ENCODE assay signal across 8 cellular contexts in the genomic region with DNA sequence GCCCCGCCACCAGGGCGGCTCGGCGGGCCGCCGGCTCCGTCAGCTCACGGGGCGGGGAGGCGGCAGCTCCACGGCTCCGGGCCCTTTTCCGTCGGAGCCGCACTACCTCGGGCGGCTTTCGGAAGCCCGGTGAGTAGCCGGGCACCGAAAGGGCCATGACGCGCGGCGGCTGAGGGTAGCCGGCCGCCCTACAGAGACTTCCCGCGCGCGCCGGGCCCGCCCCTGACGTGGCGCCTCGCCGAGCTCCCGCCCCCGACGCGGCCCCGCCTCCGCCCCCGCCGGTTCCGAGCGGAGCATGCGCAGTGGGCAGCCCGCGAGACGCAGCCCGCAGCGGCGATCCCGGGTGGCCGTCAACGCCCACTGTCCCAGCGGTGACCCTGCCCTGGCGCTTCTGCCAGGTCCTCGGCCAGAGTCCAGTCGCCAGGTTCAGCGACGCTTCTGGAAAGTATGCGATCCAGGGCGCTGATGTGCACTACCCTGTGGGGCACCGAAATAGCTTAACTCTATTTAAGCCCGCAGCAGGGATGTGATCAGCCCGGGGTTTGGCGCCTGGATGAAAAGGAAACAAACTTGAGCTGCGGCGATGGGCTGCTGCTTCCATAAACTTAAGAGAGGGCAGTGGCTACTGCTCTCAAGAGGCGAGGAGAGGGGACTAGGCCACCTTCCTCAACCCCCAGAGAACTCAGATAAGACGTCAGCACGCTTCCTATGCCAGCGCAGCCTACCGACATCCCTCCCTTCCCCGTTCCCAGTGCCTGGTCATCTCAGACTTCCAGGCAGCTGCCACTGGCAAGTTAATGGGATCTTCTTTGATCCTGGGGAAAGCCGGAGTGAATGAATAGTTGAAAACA. TPM values are rescaled to one million over a fixed set of nuclear protein-coding genes. Genes with fewer than 3 reads are reported as not detected.
DNase-seq lines count a peak whose midpoint lies in the region; ATAC-seq, FAIRE-seq and TF ChIP-seq lines count a peak whose summit lies in the region.

A gene with protein sequence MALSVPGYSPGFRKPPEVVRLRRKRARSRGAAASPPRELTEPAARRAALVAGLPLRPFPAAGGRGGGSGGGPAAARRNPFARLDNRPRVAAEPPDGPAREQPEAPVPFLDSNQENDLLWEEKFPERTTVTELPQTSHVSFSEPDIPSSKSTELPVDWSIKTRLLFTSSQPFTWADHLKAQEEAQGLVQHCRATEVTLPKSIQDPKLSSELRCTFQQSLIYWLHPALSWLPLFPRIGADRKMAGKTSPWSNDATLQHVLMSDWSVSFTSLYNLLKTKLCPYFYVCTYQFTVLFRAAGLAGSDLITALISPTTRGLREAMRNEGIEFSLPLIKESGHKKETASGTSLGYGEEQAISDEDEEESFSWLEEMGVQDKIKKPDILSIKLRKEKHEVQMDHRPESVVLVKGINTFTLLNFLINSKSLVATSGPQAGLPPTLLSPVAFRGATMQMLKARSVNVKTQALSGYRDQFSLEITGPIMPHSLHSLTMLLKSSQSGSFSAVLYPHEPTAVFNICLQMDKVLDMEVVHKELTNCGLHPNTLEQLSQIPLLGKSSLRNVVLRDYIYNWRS (minus strand): TSS at position 200 of the 851 bp plus-strand sequence. CDS start 43 bp downstream, at position 157.

- H4K91ac ChIP-seq in H1 (replicated peaks; ENCODE audit: insufficient read length, low read length) (no peak within 1 kb of the TSS), mesenchymal stem cell (ENCODE audit: low read length) (peak within 1 kb of the TSS; percentile 61)

- H3K4me3 ChIP-seq in H1 (ENCODE audit: extremely low read depth in 1 of 4, insufficient read depth in 2 of 4, low read depth in 3 of 4, low read length in 4 of 4) (peak within 1 kb of the TSS; percentile 66 to 90 (median 88)), mesenchymal stem cell (ENCODE audit: insufficient read depth in 1 of 2, low read depth in 1 of 2, low read length in 2 of 2) (peak within 1 kb of the TSS; percentile 92)

- DNase-seq in COR-L47 (lab: John Stamatoyannopoulos, UW) (peak; percentile 81), HS-5 (ENCODE audit: low read depth) (peak; percentile 56), NOMO-1 (lab: John Stamatoyannopoulos, UW; ENCODE audit: unreplicated experiment in 2 of 2) (peak; percentile 78 to 81), H1 (ENCODE audit: low read depth in 1 of 2, low spot score in 2 of 2) (peak in 1 of 2 experiments; percentile 98), mesenchymal stem cell (peak; percentile 82)
- peak; percentile 68 to 81 (median 81) for DNase-seq in activated CD8-positive, alpha-beta memory T cell treated with anti-CD3 and anti-CD28 coated beads for 48 hours (ENCODE audit: low read depth in 2 of 3, low spot score in 2 of 3)
- peak; percentile 82 for DNase-seq in stimulated activated CD8-positive, alpha-beta memory T cell treated with anti-CD3 and anti-CD28 coated beads, Interleukin-12 subunit alpha, Interleukin-12 subunit beta, amount 100 ng/mL, for 4 hours (ENCODE audit: low read depth)

- H3K9ac ChIP-seq in H1 (replicated peaks in 1 of 4; ENCODE audit: extremely low read depth in 1 of 4, low read depth in 3 of 4, low read length in 3 of 4) (peak within 1 kb of the TSS; percentile 71 to 95 (median 78)), mesenchymal stem cell (ENCODE audit: low read length) (peak within 1 kb of the TSS; percentile 92)

- peak; percentile 86 for ATAC-seq in GM19468 (IDR thresholded peaks at IDR 0.05; ENCODE audit: extremely low read depth, unreplicated experiment)

- H3K36me3 ChIP-seq in H1 (ENCODE audit: control insufficient read depth in 2 of 4, insufficient read depth in 4 of 4, low read length in 3 of 4) (peaks cover 0 to 16% (median 1%) of the 10 kb centered on the region in 4 experiments; a peak in 3 of 8 replicates), mesenchymal stem cell (ENCODE audit: control insufficient read depth in 1 of 2, insufficient read depth in 2 of 2, low read depth in 1 of 2, low read length in 2 of 2) (peaks cover 0 to 31% of the 10 kb centered on the region in 2 experiments)

- no peak within 1 kb of the TSS for H3K23ac ChIP-seq in H1 (ENCODE audit: insufficient read length)
- H3K23ac ChIP-seq in mesenchymal stem cell (ENCODE audit: low read length in 2 of 2), result peak within 1 kb of the TSS; percentile 89 to 96

- no peaks in the 10 kb centered on the region for H3K79me1 ChIP-seq in H1 (ENCODE audit: low read depth, low read length)
- H3K79me1 ChIP-seq in mesenchymal stem cell (replicated peaks; ENCODE audit: low read length, poor library complexity, severe bottlenecking), result peaks cover 15% of the 10 kb centered on the region

- TF ChIP-seq EP300 in H1 (IDR thresholded peaks at IDR 0.05; ENCODE audit: borderline replicate concordance in 1 of 2, low read depth in 2 of 2, low read length in 2 of 2), result no peak

- H2BK120ac ChIP-seq in H1 (replicated peaks; ENCODE audit: low read depth, low read length), result no peak within 1 kb of the TSS
- H2BK120ac ChIP-seq in mesenchymal stem cell (ENCODE audit: low read depth, low read length), result peak within 1 kb of the TSS; percentile 73

- H3K9me3 ChIP-seq in H1 (ENCODE audit: insufficient read depth in 2 of 2, low read depth in 1 of 2, low read length in 1 of 2), result no peaks in the 10 kb centered on the region
- no peaks in the 10 kb centered on the region for H3K9me3 ChIP-seq in mesenchymal stem cell (ENCODE audit: control insufficient read depth, low read length)

- H4K5ac ChIP-seq in H1 (ENCODE audit: insufficient read length, low read depth, low read length), result peak within 1 kb of the TSS; percentile 71

- H4K20me1 ChIP-seq in H1 (replicated peaks in 1 of 2; ENCODE audit: control insufficient read depth in 1 of 2, insufficient read depth in 2 of 2, low read length in 2 of 2), result no peaks in the 10 kb centered on the region

- H3K27ac ChIP-seq in H1 (ENCODE audit: low read depth, low read length) (peak within 1 kb of the TSS; percentile 72; the same call in 1 of the 2 replicates), mesenchymal stem cell (ENCODE audit: low read length, poor library complexity, severe bottlenecking) (peak within 1 kb of the TSS; percentile 68)

- H3K18ac ChIP-seq in H1 (ENCODE audit: extremely low read depth, low read length), result peak within 1 kb of the TSS; percentile 52
- H3K18ac ChIP-seq in mesenchymal stem cell (ENCODE audit: low read depth in 1 of 2, low read length in 2 of 2), result peak within 1 kb of the TSS; percentile 80 to 86

- no peak for TF ChIP-seq RAD21 in H1 (IDR thresholded peaks at IDR 0.05 in 1 of 2, conservative IDR thresholded peaks at IDR 0.05 in 1 of 2; ENCODE audit: low read depth in 2 of 2, low read length in 2 of 2)

- H2AK5ac ChIP-seq in H1 (ENCODE audit: low read depth, low read length), result no peak within 1 kb of the TSS
- H2AK5ac ChIP-seq in mesenchymal stem cell (ENCODE audit: low read length, severe bottlenecking), result no peak within 1 kb of the TSS

- no peak within 1 kb of the TSS for H3K4ac ChIP-seq in H1 (replicated peaks; ENCODE audit: insufficient read length, low read depth, low read length)
- H3K4ac ChIP-seq in mesenchymal stem cell (ENCODE audit: low read depth in 1 of 2, low read length in 2 of 2), result peak within 1 kb of the TSS; percentile 35 to 79

- peak; percentile 37 to 66 for TF ChIP-seq POLR2A in H1 (IDR thresholded peaks at IDR 0.05; ENCODE audit: control extremely low read depth in 1 of 2, low read depth in 2 of 2, low read length in 2 of 2)

- H3K79me2 ChIP-seq in H1 (ENCODE audit: control insufficient read depth in 1 of 2, insufficient read depth in 2 of 2, low read length in 2 of 2), result peaks cover 0 to 23% of the 10 kb centered on the region in 2 experiments; a peak in 2 of 4 replicates

- no peaks in the 10 kb centered on the region for H3K27me3 ChIP-seq in H1 (replicated peaks in 1 of 4; ENCODE audit: control insufficient read depth in 3 of 4, extremely low read depth in 1 of 4, insufficient read depth in 3 of 4, low read length in 3 of 4)
- no peaks in the 10 kb centered on the region for H3K27me3 ChIP-seq in mesenchymal stem cell (ENCODE audit: control insufficient read depth in 1 of 2, insufficient read depth in 1 of 2, low read length in 2 of 2)

- H3K4me2 ChIP-seq in H1 (ENCODE audit: insufficient read depth in 1 of 2, low read depth in 2 of 2, low read length in 2 of 2), result peak within 1 kb of the TSS; percentile 81 to 97
- H3K4me2 ChIP-seq in mesenchymal stem cell (ENCODE audit: low read length, poor library complexity, severe bottlenecking), result peak within 1 kb of the TSS; percentile 96

- H2AFZ ChIP-seq in H1 (ENCODE audit: low read length) (peak within 1 kb of the TSS; percentile 25; the same call in 1 of the 2 replicates), mesenchymal stem cell (ENCODE audit: low read depth, low read length) (peak within 1 kb of the TSS; percentile 81)

- CTCF ChIA-PET in H1 (lab: Charles Lee; ENCODE audit: partially characterized antibody), result interaction anchor here (0.5 to 2.0 kb wide), 3 partner anchors 15 to 133 kb away, joined by 4 to 11 read pairs (median 4); no protein-coding TSS in a partner anchor

- H3K23me2 ChIP-seq in H1 (ENCODE audit: low read depth, low read length), result peaks cover 10% of the 10 kb centered on the region; the same call in 1 of the 2 replicates

- H2BK12ac ChIP-seq in H1 (ENCODE audit: low read depth, low read length) (peak within 1 kb of the TSS; percentile 60; the same call in 1 of the 2 replicates), mesenchymal stem cell (ENCODE audit: low read length in 2 of 2) (no peak within 1 kb of the TSS)

- peak within 1 kb of the TSS; percentile 37 for H3K56ac ChIP-seq in H1 (replicated peaks; ENCODE audit: insufficient read length, low read depth, low read length)

- 3% methylated on average over 45 of the region's 78 CpGs; no CpG with 5 or more reads in 1 of the 2 experiments for WGBS in H1 (ENCODE audit: extremely low coverage in 1 of 2, insufficient coverage in 1 of 2, insufficient read length in 1 of 2, insufficient replicate concordance in 2 of 2, low coverage in 1 of 2, low lambda C conversion rate in 2 of 2, missing lambda C conversion rate in 1 of 2), 2 experiments
- WGBS in mesenchymal stem cell, result under 1% methylated on average over 55 of the region's 78 CpGs

- no peak for FAIRE-seq in H1 (lab: Jason Lieb, UNC)

- peak within 1 kb of the TSS; percentile 78 for H2BK5ac ChIP-seq in H1 (ENCODE audit: low read depth, low read length)
- H2BK5ac ChIP-seq in mesenchymal stem cell (ENCODE audit: low read depth, low read length, poor library complexity, severe bottlenecking), result peak within 1 kb of the TSS; percentile 57

- peaks cover 0 to 2% (median under 1%) of the 10 kb centered on the region in 4 experiments; a peak in 2 of 7 replicates for H3K4me1 ChIP-seq in H1 (replicated peaks in 1 of 4; ENCODE audit: control insufficient read depth in 3 of 4, insufficient read depth in 4 of 4, low read length in 3 of 4)
- H3K4me1 ChIP-seq in mesenchymal stem cell (ENCODE audit: control insufficient read depth, insufficient read depth, low read depth, low read length), result peaks cover 3% of the 10 kb centered on the region

- POLR2A ChIA-PET in H1 (lab: Charles Lee; ENCODE audit: partially characterized antibody), result interaction anchor here (0.6 to 2.8 kb wide), 19 partner anchors 9 to 116 kb away, joined by 3 to 12 read pairs (median 3); partner anchors contain the start of genes CRYZL1, DNAJC28, GART and SON

- H2BK15ac ChIP-seq in H1 (ENCODE audit: low read length) (peak within 1 kb of the TSS; percentile 16; the same call in 1 of the 2 replicates), mesenchymal stem cell (ENCODE audit: low read depth, poor library complexity, severe bottlenecking) (peak within 1 kb of the TSS; percentile 90)

- H2BK20ac ChIP-seq in H1 (ENCODE audit: low read length), result no peak within 1 kb of the TSS

- TF ChIP-seq CTCF in H1 (IDR thresholded peaks at IDR 0.05; ENCODE audit: control extremely low read depth in 1 of 3, insufficient read depth in 1 of 3, low read depth in 1 of 3, low read length in 3 of 3), result no peak

- peak within 1 kb of the TSS; percentile 93 for H4K8ac ChIP-seq in H1 (ENCODE audit: extremely low read depth, insufficient read depth, low read length)
- peak within 1 kb of the TSS; percentile 50 for H4K8ac ChIP-seq in mesenchymal stem cell (ENCODE audit: low read length)

- H3K14ac ChIP-seq in H1 (ENCODE audit: insufficient read length) (no peak within 1 kb of the TSS), mesenchymal stem cell (ENCODE audit: low read length in 2 of 2) (peak within 1 kb of the TSS in 1 of 2 experiments; percentile 95)

RNA-seq across cellular contexts. Expression of the gene that starts here (rescaled TPM):
- 27.9 and 32.5 TPM in 2 replicates for total RNA-seq in H1 (2021; fragmentation: NEBNext Ultra II Directional; extraction: Animal tissue kit (Norgen Biotek cat#: 25700))
- 14.0 and 21.9 TPM in 2 replicates for polyA plus RNA-seq in H1 (2011; rRNA removed)
- 23.0 TPM for polyA plus RNA-seq in H1 (2011; cell fraction: cytosol; rRNA removed)
- 18.1 TPM for polyA plus RNA-seq in H1 (2011; cell fraction: nucleus; rRNA removed)
- polyA plus RNA-seq in H1 (2012, experiment 1 of 2), result 27.4 to 45.2 TPM (median 30.4 TPM) in 4 replicates
- 6.0 TPM for polyA plus RNA-seq in H1 (2012, experiment 2 of 2)
- 21.5 TPM for polyA plus RNA-seq in H1 (2013, experiment 1 of 2)
- polyA plus RNA-seq in H1 (2013, experiment 2 of 2), result 21.8 TPM
- polyA minus RNA-seq in H1 (2011; rRNA and poly(A)+ RNA removed), result 34.4 and 42.3 TPM in 2 replicates
- 15.3 TPM for polyA minus RNA-seq in H1 (2011; cell fraction: cytosol; rRNA and poly(A)+ RNA removed)
- polyA minus RNA-seq in H1 (2011; cell fraction: nucleus; rRNA and poly(A)+ RNA removed), result 19.4 TPM
- 11.2 TPM for polyA plus RNA-seq in mesenchymal stem cell (2013, experiment 1 of 2)
- 11.9 TPM for polyA plus RNA-seq in mesenchymal stem cell (2013, experiment 2 of 2)
